In the genomic region with DNA sequence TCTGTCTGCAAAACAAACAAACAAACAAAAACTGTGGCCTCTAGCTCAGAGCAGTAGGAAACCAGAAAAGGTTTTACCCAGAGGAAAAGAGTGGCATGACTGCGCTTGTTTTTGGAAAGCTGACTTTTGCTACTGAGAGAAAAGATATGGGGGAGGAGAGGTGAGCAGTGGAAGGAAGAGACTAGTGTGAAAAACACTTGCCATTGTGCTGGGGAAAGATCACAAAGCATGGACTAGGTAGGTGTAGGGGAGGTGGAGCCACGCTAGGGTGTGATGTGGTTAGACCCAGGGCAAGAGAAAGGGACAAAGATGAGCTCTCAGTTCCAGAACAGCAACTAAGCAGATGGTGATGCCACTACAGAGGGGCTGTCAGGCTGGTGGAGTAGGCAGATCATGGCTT, we compare ENCODE assay signal across 8 cellular contexts.
"Had no signal": no experiment of that assay in that cellular context is flagged by ENCODE, and none has a peak within 500 bp of the region (broad histone marks: within the 10 kb centered on the region; RNA-seq: fewer than 3 reads in every experiment).

No MANE protein-coding gene starts in this region.

- H2AFZ ChIP-seq: GM23338 had no signal

- H3K27ac ChIP-seq: HL-60 had no signal

- H3K4me3 ChIP-seq: GM23338, K562 had no signal

- ATAC-seq: GM23338, HCT116, HepG2, K562 had no signal

- H3K4me2 ChIP-seq: GM23338 had no signal

- DNase-seq: H9, HFFc6, KG1 had no signal
